1 cellular context compared by ENCODE assay signal in the genomic region with DNA sequence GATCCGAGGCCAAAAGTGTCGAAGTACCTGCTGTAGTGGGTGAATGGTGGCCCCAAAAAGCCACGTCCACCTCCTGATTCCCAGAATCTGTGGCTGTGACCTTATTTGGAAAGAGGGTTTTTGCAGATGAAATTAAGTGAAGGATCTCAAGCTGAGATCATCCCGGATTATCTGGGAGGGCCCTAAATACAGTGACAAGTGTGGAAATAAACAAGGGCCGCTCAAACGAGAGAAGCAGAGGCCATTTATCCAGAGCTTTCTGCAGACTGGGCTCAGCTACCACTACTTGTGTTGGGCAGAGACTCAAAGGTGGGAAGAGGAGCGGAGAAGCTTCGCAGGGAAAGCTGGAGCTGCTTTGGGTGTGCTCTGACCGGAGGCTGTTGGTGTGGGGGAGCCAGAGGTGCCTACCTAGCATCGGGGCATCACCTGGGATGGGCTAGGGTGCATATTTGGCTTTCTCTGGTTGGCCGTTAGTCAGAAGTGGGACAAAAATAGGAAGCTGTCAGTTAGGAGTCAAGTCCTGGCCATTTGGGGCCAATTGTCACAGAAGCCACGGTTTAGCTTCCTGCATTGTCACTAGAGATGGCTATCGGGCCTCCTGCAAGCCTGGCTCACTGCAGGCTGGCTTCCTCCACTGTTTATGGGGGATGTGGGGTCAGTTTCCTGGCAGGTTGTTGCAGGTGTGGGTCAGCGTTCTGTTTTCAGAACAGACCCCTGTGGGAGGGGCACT.
TF ChIP-seq lines count a peak whose summit lies in the region.

No MANE protein-coding gene starts in this region.

TF ChIP-seq in K562, 482 proteins besides CTCF, POLR2A, EP300 and RAD21 (continued from another document and continues in another):
- TF ChIP-seq MGA (IDR thresholded peaks at IDR 0.05) (peak; percentile 62), CHD2 (IDR thresholded peaks at IDR 0.05; ENCODE audit: low read depth, low read length) (no peak), ETV5 (CRISPR knock-in tag; IDR thresholded peaks at IDR 0.05; ENCODE audit: low read depth) (peak; percentile 54; the same call in 1 of the 2 replicates), GTF2B (IDR thresholded peaks at IDR 0.05; ENCODE audit: extremely low read depth, insufficient read length) (no peak), GATA2 (CRISPR knock-in tag; IDR thresholded peaks at IDR 0.05) (peak; percentile 87), KLF6 (CRISPR knock-in tag; IDR thresholded peaks at IDR 0.05; ENCODE audit: borderline replicate concordance) (no peak), PPARD (CRISPR knock-in tag; IDR thresholded peaks at IDR 0.05) (no peak), ZNF197 (CRISPR knock-in tag; IDR thresholded peaks at IDR 0.05; ENCODE audit: low read depth) (0 out of 2 replicates have a peak, but pooled peaks have one; percentile 25), MAFF (IDR thresholded peaks at IDR 0.05; ENCODE audit: low read length) (no peak), SMAD4 (CRISPR knock-in tag; conservative IDR thresholded peaks at IDR 0.05) (peak; percentile 21), ZBTB11 (CRISPR knock-in tag; IDR thresholded peaks at IDR 0.05) (peak in 1 of 3 experiments; percentile 34; a peak in 1 of 6 replicates), DPF2 (IDR thresholded peaks at IDR 0.05) (0 out of 2 replicates have a peak, but pooled peaks have one; percentile 26), ZEB2 (IDR thresholded peaks at IDR 0.05) (no peak), ZNF785 (CRISPR knock-in tag; IDR thresholded peaks at IDR 0.05) (no peak), SOX6 (IDR thresholded peaks at IDR 0.05) (peak; percentile 85), CTBP1 (IDR thresholded peaks at IDR 0.05; ENCODE audit: borderline replicate concordance) (0 out of 2 replicates have a peak, but pooled peaks have one; percentile 50), ZNF592 (IDR thresholded peaks at IDR 0.05) (peak; percentile 89), ETS2 (tag; IDR thresholded peaks at IDR 0.05; ENCODE audit: borderline replicate concordance, poor library complexity, severe bottlenecking) (no peak)
- TF ChIP-seq, protein P1, sequence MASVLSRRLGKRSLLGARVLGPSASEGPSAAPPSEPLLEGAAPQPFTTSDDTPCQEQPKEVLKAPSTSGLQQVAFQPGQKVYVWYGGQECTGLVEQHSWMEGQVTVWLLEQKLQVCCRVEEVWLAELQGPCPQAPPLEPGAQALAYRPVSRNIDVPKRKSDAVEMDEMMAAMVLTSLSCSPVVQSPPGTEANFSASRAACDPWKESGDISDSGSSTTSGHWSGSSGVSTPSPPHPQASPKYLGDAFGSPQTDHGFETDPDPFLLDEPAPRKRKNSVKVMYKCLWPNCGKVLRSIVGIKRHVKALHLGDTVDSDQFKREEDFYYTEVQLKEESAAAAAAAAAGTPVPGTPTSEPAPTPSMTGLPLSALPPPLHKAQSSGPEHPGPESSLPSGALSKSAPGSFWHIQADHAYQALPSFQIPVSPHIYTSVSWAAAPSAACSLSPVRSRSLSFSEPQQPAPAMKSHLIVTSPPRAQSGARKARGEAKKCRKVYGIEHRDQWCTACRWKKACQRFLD (CRISPR knock-in tag; IDR thresholded peaks at IDR 0.05), result peak; percentile 77
- TF ChIP-seq, protein P2, sequence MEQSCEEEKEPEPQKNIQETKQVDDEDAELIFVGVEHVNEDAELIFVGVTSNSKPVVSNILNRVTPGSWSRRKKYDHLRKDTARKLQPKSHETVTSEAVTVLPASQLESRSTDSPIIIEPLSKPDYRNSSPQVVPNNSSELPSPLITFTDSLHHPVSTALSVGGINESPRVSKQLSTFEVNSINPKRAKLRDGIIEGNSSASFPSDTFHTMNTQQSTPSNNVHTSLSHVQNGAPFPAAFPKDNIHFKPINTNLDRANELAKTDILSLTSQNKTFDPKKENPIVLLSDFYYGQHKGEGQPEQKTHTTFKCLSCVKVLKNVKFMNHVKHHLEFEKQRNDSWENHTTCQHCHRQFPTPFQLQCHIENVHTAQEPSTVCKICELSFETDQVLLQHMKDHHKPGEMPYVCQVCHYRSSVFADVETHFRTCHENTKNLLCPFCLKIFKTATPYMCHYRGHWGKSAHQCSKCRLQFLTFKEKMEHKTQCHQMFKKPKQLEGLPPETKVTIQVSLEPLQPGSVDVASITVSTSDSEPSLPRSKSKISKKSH (CRISPR knock-in tag; IDR thresholded peaks at IDR 0.05), result no peak
- TF ChIP-seq, protein P3, sequence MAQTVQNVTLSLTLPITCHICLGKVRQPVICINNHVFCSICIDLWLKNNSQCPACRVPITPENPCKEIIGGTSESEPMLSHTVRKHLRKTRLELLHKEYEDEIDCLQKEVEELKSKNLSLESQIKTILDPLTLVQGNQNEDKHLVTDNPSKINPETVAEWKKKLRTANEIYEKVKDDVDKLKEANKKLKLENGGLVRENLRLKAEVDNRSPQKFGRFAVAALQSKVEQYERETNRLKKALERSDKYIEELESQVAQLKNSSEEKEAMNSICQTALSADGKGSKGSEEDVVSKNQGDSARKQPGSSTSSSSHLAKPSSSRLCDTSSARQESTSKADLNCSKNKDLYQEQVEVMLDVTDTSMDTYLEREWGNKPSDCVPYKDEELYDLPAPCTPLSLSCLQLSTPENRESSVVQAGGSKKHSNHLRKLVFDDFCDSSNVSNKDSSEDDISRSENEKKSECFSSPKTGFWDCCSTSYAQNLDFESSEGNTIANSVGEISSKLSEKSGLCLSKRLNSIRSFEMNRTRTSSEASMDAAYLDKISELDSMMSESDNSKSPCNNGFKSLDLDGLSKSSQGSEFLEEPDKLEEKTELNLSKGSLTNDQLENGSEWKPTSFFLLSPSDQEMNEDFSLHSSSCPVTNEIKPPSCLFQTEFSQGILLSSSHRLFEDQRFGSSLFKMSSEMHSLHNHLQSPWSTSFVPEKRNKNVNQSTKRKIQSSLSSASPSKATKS (CRISPR knock-in tag; IDR thresholded peaks at IDR 0.05), result no peak
